In the genomic region with DNA sequence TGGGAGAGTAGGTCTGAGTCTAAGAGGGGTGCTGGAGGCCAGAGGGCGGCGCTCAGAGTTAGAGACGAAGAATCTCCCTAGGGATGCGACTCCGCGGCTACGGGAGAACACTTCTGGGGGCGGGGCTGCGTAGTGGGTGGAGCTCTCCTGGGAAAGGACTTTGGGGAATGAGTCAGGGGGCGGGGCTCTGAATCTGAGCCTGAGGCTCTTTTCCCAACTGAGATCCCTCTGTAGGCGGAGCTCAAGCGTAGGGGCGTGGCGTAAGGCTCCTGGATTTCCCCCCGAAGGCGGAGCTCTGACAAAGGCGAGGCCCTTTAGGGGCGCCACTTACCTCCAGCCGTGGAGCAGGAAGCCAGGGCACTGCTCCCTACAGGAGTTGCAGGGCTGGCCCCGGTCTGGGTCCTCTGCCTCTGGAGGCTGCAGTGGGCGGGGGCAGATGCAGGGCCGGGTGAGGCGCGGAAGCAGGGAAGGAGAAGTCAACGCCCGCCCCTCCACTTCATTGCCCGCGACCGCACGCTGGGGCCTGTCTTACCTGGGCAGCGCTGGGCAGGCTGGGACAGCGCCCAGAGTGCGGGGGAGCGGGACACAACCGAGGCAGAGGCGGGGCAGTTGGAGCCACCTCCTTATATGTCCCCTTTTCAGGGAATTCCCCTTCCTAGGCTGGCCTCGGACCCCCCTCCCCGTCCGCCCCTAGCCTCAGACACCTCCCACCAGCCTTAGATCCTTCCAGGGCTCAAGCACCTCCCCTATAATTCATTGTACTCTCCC, we compare ENCODE assay signal across 8 cellular contexts. TPM values are rescaled to one million over a fixed set of nuclear protein-coding genes. Genes with fewer than 3 reads are reported as not detected.
DNase-seq lines count a peak whose midpoint lies in the region; ATAC-seq and TF ChIP-seq lines count a peak whose summit lies in the region.

No MANE protein-coding gene starts in this region.

- H3K36me3 ChIP-seq in MG63: peaks cover 2% of the 10 kb centered on the region; the same call in 1 of the 2 replicates
- peaks cover 7 to 22% of the 10 kb centered on the region in 2 experiments for H3K36me3 ChIP-seq in mesenchymal stem cell (ENCODE audit: control insufficient read depth in 1 of 2, insufficient read depth in 2 of 2, low read depth in 1 of 2, low read length in 2 of 2)
- H3K36me3 ChIP-seq in thymus (ENCODE audit: control insufficient read depth, insufficient read depth): peaks cover 4% of the 10 kb centered on the region

- no peak overlapping the region for H3K23ac ChIP-seq in mesenchymal stem cell (ENCODE audit: low read length in 2 of 2)

- peak overlapping the region; percentile 39 to 63 for H2BK12ac ChIP-seq in mesenchymal stem cell (ENCODE audit: low read length in 2 of 2)

- peaks cover 15% of the 10 kb centered on the region for H3K4me1 Mint-ChIP-seq in T-helper 2 cell treated with Interferon-gamma antibody and Interleukin-4, amounts not matched to agents 5 μg/mL and 100 μg/mL, for 36 hours (ENCODE audit: low read depth)
- peaks cover 6 to 13% of the 10 kb centered on the region in 2 donors for H3K4me1 Mint-ChIP-seq in effector memory CD8-positive, alpha-beta T cell (ENCODE audit: low read depth in 2 of 2)

- peak overlapping the region; percentile 60 for H4K8ac ChIP-seq in mesenchymal stem cell (ENCODE audit: low read length)

- no peak overlapping the region for H2AFZ ChIP-seq in mesenchymal stem cell (ENCODE audit: low read depth, low read length)

- ATAC-seq in GM18867 (IDR thresholded peaks at IDR 0.05; ENCODE audit: unreplicated experiment): peak; percentile 44
- ATAC-seq in effector memory CD8-positive, alpha-beta T cell (replicated peaks): peak; percentile 48

- no peak for TF ChIP-seq CTCF in AG09319 (IDR thresholded peaks at IDR 0.05; ENCODE audit: low read depth, low read length)

- peaks cover 8% of the 10 kb centered on the region for H3K79me1 ChIP-seq in mesenchymal stem cell (replicated peaks; ENCODE audit: low read length, poor library complexity, severe bottlenecking)

- H2BK15ac ChIP-seq in mesenchymal stem cell (ENCODE audit: low read depth, poor library complexity, severe bottlenecking): no peak overlapping the region

- H3K4ac ChIP-seq in mesenchymal stem cell (ENCODE audit: low read depth in 1 of 2, low read length in 2 of 2): peak overlapping the region; percentile 64 to 79

- H2AK5ac ChIP-seq in mesenchymal stem cell (ENCODE audit: low read length, severe bottlenecking): no peak overlapping the region

- H4K91ac ChIP-seq in mesenchymal stem cell (ENCODE audit: low read length): peak overlapping the region; percentile 39

- H3K27me3 ChIP-seq in MG63 (no peaks in the 10 kb centered on the region), mesenchymal stem cell (ENCODE audit: control insufficient read depth in 1 of 2, insufficient read depth in 1 of 2, low read length in 2 of 2) (no peaks in the 10 kb centered on the region), thymus (ENCODE audit: control insufficient read depth, insufficient read depth) (no peaks in the 10 kb centered on the region)

- H3K9me3 Mint-ChIP-seq in T-helper 2 cell treated with Interferon-gamma antibody and Interleukin-4, amounts not matched to agents 5 μg/mL and 100 μg/mL, for 36 hours: no peaks in the 10 kb centered on the region
- no peaks in the 10 kb centered on the region for H3K9me3 Mint-ChIP-seq in effector memory CD8-positive, alpha-beta T cell

- peaks cover 17% of the 10 kb centered on the region for H3K36me3 Mint-ChIP-seq in T-helper 2 cell treated with Interferon-gamma antibody and Interleukin-4, amounts not matched to agents 5 μg/mL and 100 μg/mL, for 36 hours (ENCODE audit: low read depth)
- peaks cover 15% of the 10 kb centered on the region for H3K36me3 Mint-ChIP-seq in effector memory CD8-positive, alpha-beta T cell (ENCODE audit: insufficient read depth)

- peak overlapping the region; percentile 76 for H3K4me2 ChIP-seq in mesenchymal stem cell (ENCODE audit: low read length, poor library complexity, severe bottlenecking)

- H3K18ac ChIP-seq in mesenchymal stem cell (ENCODE audit: low read depth in 1 of 2, low read length in 2 of 2): peak overlapping the region; percentile 54 to 76

- peaks cover 14% of the 10 kb centered on the region for H3K4me1 ChIP-seq in mesenchymal stem cell (ENCODE audit: control insufficient read depth, insufficient read depth, low read depth, low read length)
- H3K4me1 ChIP-seq in thymus (ENCODE audit: control insufficient read depth, insufficient read depth, low read length): peaks cover 4% of the 10 kb centered on the region

- no peaks in the 10 kb centered on the region for H3K9me3 ChIP-seq in MG63
- H3K9me3 ChIP-seq in mesenchymal stem cell (ENCODE audit: control insufficient read depth, low read length): no peaks in the 10 kb centered on the region
- H3K9me3 ChIP-seq in thymus (ENCODE audit: control insufficient read depth): no peaks in the 10 kb centered on the region

- H3K4me3 Mint-ChIP-seq in T-helper 2 cell treated with Interferon-gamma antibody and Interleukin-4, amounts not matched to agents 5 μg/mL and 100 μg/mL, for 36 hours: peak overlapping the region; percentile 89
- peak overlapping the region; percentile 77 to 81 for H3K4me3 Mint-ChIP-seq in effector memory CD8-positive, alpha-beta T cell

- 11% methylated on average over 26 of the region's 39 CpGs for WGBS in mesenchymal stem cell
- WGBS in thymus: 34% methylated on average over 38 of the region's 39 CpGs

- peak overlapping the region; percentile 84 for H3K9ac ChIP-seq in mesenchymal stem cell (ENCODE audit: low read length)

- H2BK5ac ChIP-seq in mesenchymal stem cell (ENCODE audit: low read depth, low read length, poor library complexity, severe bottlenecking): no peak overlapping the region

- H3K27ac Mint-ChIP-seq in T-helper 2 cell treated with Interferon-gamma antibody and Interleukin-4, amounts not matched to agents 5 μg/mL and 100 μg/mL, for 36 hours: peak overlapping the region; percentile 77
- peak overlapping the region in 1 of 2 donors; percentile 29 for H3K27ac Mint-ChIP-seq in effector memory CD8-positive, alpha-beta T cell

- H3K14ac ChIP-seq in mesenchymal stem cell (ENCODE audit: low read length in 2 of 2): peak overlapping the region in 1 of 2 experiments; percentile 41

- H3K4me3 ChIP-seq in MG63 (peak overlapping the region; percentile 59), mesenchymal stem cell (ENCODE audit: insufficient read depth in 1 of 2, low read depth in 1 of 2, low read length in 2 of 2) (peak overlapping the region; percentile 56 to 77), thymus (ENCODE audit: low read length) (peak overlapping the region; percentile 35)

- peak overlapping the region; percentile 20 for H3K27ac ChIP-seq in mesenchymal stem cell (ENCODE audit: low read length, poor library complexity, severe bottlenecking)
- peak overlapping the region; percentile 43 for H3K27ac ChIP-seq in thymus (ENCODE audit: low read depth)

- H2BK120ac ChIP-seq in mesenchymal stem cell (ENCODE audit: low read depth, low read length): no peak overlapping the region

- DNase-seq in AG09319 (ENCODE audit: extremely low read depth, low read depth) (peak; percentile 54), MG63 (peak; percentile 79), mesenchymal stem cell (peak; percentile 93), MV-4-11 (lab: John Stamatoyannopoulos, UW) (no peak)
- peak; percentile 35 for DNase-seq in T-helper 2 cell treated with Interferon-gamma antibody and Interleukin-4, amounts not matched to agents 5 μg/mL and 100 μg/mL, for 36 hours (ENCODE audit: low spot score)
- DNase-seq in effector memory CD8-positive, alpha-beta T cell: no peak

- no peaks in the 10 kb centered on the region for H3K27me3 Mint-ChIP-seq in T-helper 2 cell treated with Interferon-gamma antibody and Interleukin-4, amounts not matched to agents 5 μg/mL and 100 μg/mL, for 36 hours (ENCODE audit: low read depth)
- H3K27me3 Mint-ChIP-seq in effector memory CD8-positive, alpha-beta T cell: no peaks in the 10 kb centered on the region

RNA-seq across cellular contexts. Expression of a gene that starts 1.7 kb away (rescaled TPM):
- total RNA-seq in MG63 (2014; rRNA removed; shearing (Covaris generic); ENCODE audit: low replicate concordance): 1.2 and 8.3 TPM in 2 replicates
- 9.3 TPM for polyA plus RNA-seq in mesenchymal stem cell (2013, experiment 1 of 2)
- polyA plus RNA-seq in mesenchymal stem cell (2013, experiment 2 of 2): 9.3 TPM
- 5.4 TPM for polyA plus RNA-seq in thymus

RNA-seq across cellular contexts. Expression of a gene that starts 12.8 kb away (rescaled TPM):
- total RNA-seq in MG63 (2014; rRNA removed; shearing (Covaris generic); ENCODE audit: low replicate concordance): 114 and 139 TPM in 2 replicates
- 302 TPM for polyA plus RNA-seq in mesenchymal stem cell (2013, experiment 1 of 2)
- polyA plus RNA-seq in mesenchymal stem cell (2013, experiment 2 of 2): 293 TPM
- 130 TPM for polyA plus RNA-seq in thymus

RNA-seq across cellular contexts. Expression of a gene that starts 15.5 kb away (rescaled TPM):
- total RNA-seq in MG63 (2014; rRNA removed; shearing (Covaris generic); ENCODE audit: low replicate concordance): 0.17 and 0.63 TPM in 2 replicates
- 0.18 TPM for polyA plus RNA-seq in mesenchymal stem cell (2013, experiment 1 of 2)
- polyA plus RNA-seq in mesenchymal stem cell (2013, experiment 2 of 2): 0.18 TPM
- polyA plus RNA-seq in thymus: 3.6 TPM

RNA-seq across cellular contexts. Expression of a gene that starts 21.9 kb away (rescaled TPM):
- total RNA-seq in MG63 (2014; rRNA removed; shearing (Covaris generic); ENCODE audit: low replicate concordance): 1.1 and 3.2 TPM in 2 replicates
- polyA plus RNA-seq in mesenchymal stem cell (2013, experiment 1 of 2): 0.83 TPM
- polyA plus RNA-seq in mesenchymal stem cell (2013, experiment 2 of 2): 0.66 TPM
- 3.0 TPM for polyA plus RNA-seq in thymus

RNA-seq across cellular contexts. Expression of a gene that starts 48.7 kb away (rescaled TPM):
- total RNA-seq in MG63 (2014; rRNA removed; shearing (Covaris generic); ENCODE audit: low replicate concordance): not detected in 2 replicates
- polyA plus RNA-seq in mesenchymal stem cell (2013, experiment 1 of 2): not detected
- not detected for polyA plus RNA-seq in mesenchymal stem cell (2013, experiment 2 of 2)
- 1.8 TPM for polyA plus RNA-seq in thymus

Comparison
In these comparisons a context has a peak if more than half of its experiments do, and no peak if none do; other contexts are left out.
1. DNase-seq: peak in AG09319 (single experiment), MG63 (single experiment), T-helper 2 cell treated with Interferon-gamma antibody and Interleukin-4, amounts not matched to agents 5 μg/mL and 100 μg/mL, for 36 hours (single experiment) and mesenchymal stem cell (single experiment); none in effector memory CD8-positive, alpha-beta T cell (0 of 3) and MV-4-11 (single experiment).
2. Peak in every context shown above with its lines, with median percentiles within 50 percentile points of each other: H3K4me3 ChIP-seq.